In the genomic region with DNA sequence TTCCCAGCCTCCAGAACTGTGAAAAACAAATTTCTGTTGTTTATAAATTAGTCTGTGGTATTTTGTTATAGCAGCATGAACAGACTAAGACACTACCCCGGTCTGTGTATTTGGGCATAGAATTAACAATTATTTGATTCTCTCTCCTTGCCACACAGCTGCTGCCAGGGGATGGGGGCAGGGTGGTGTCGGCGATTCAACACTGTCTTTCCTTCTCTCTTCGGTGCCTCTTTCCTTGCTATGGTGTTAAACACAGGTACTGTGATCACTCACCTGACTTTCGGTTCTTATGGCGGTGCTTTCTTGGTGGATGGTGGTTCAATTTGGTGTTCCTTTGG, we compare ENCODE assay signal across 2 cellular contexts.
TF ChIP-seq lines count a peak whose summit lies in the region.

No MANE protein-coding gene starts in this region.

TF ChIP-seq in GM23338, 12 proteins besides CTCF, POLR2A, EP300 and RAD21:
- TF ChIP-seq CREB1 (CRISPR knock-in tag; IDR thresholded peaks at IDR 0.05; ENCODE audit: low read depth) = no peak
- TF ChIP-seq NANOG (IDR thresholded peaks at IDR 0.05; ENCODE audit: borderline replicate concordance) = no peak
- no peak for TF ChIP-seq EZH2 (IDR thresholded peaks at IDR 0.05; ENCODE audit: low read depth, unreplicated experiment)
- TF ChIP-seq ZNF114 (CRISPR knock-in tag; IDR thresholded peaks at IDR 0.05) = no peak
- no peak for TF ChIP-seq POLR2AphosphoS5 (IDR thresholded peaks at IDR 0.05; ENCODE audit: low read depth)
- no peak for TF ChIP-seq EZH2phosphoT487 (IDR thresholded peaks at IDR 0.05; ENCODE audit: unreplicated experiment)

TF ChIP-seq in K562, 482 proteins besides CTCF, POLR2A, EP300 and RAD21:
- TF ChIP-seq ZKSCAN8 (CRISPR knock-in tag; IDR thresholded peaks at IDR 0.05) (peak; percentile 30; the same call in 1 of the 2 replicates), ZNF444 (CRISPR knock-in tag; IDR thresholded peaks at IDR 0.05) (0 out of 2 replicates have a peak, but pooled peaks have one; percentile 8), ZBTB12 (CRISPR knock-in tag; IDR thresholded peaks at IDR 0.05) (0 out of 2 replicates have a peak, but pooled peaks have one; percentile 3), ZNF740 (CRISPR knock-in tag; IDR thresholded peaks at IDR 0.05) (no peak), ZNF740 (tag; IDR thresholded peaks at IDR 0.05) (peak in 1 of 2 experiments; percentile 79; a peak in 2 of 4 replicates), ZNF12 (CRISPR knock-in tag; IDR thresholded peaks at IDR 0.05) (peak; percentile 92), ZNF589 (CRISPR knock-in tag; IDR thresholded peaks at IDR 0.05; ENCODE audit: low read depth) (0 out of 2 replicates have a peak, but pooled peaks have one; percentile 44), E2F3 (CRISPR knock-in tag; IDR thresholded peaks at IDR 0.05) (0 out of 2 replicates have a peak, but pooled peaks have one; percentile 1), BACH1 (tag; IDR thresholded peaks at IDR 0.05) (peak; percentile 79; the same call in 1 of the 2 replicates), ZFX (CRISPR knock-in tag; IDR thresholded peaks at IDR 0.05) (no peak), NR2C2 (CRISPR knock-in tag; IDR thresholded peaks at IDR 0.05) (no peak), NR2C2 (tag; IDR thresholded peaks at IDR 0.05) (peak; percentile 65), NFXL1 (CRISPR knock-in tag; IDR thresholded peaks at IDR 0.05) (0 out of 2 replicates have a peak, but pooled peaks have one; percentile 1), HIVEP1 (CRISPR knock-in tag; IDR thresholded peaks at IDR 0.05) (0 out of 2 replicates have a peak, but pooled peaks have one; percentile 2), ARID3B (CRISPR knock-in tag; IDR thresholded peaks at IDR 0.05; ENCODE audit: borderline replicate concordance) (0 out of 2 replicates have a peak, but pooled peaks have one; percentile 36), PCBP2 (IDR thresholded peaks at IDR 0.05; ENCODE audit: low read depth, low read length, poor library complexity, severe bottlenecking) (no peak), ZNF57 (CRISPR knock-in tag; IDR thresholded peaks at IDR 0.05) (0 out of 2 replicates have a peak, but pooled peaks have one; percentile 8), ZNF639 (CRISPR knock-in tag; conservative IDR thresholded peaks at IDR 0.05 in 1 of 2, IDR thresholded peaks at IDR 0.05 in 1 of 2) (0 out of 4 replicates have a peak, but pooled peaks of 1 of the 2 experiments have one; percentile 26), ETV5 (CRISPR knock-in tag; IDR thresholded peaks at IDR 0.05; ENCODE audit: low read depth) (0 out of 2 replicates have a peak, but pooled peaks have one; percentile 31), EWSR1 (IDR thresholded peaks at IDR 0.05; ENCODE audit: borderline replicate concordance, low read depth, partially characterized antibody) (no peak), ZKSCAN3 (CRISPR knock-in tag; IDR thresholded peaks at IDR 0.05) (0 out of 2 replicates have a peak, but pooled peaks have one; percentile 2), ZEB2 (IDR thresholded peaks at IDR 0.05) (no peak), HES1 (IDR thresholded peaks at IDR 0.05; ENCODE audit: low read depth) (no peak), ZNF507 (tag; conservative IDR thresholded peaks at IDR 0.05) (peak; percentile 40; the same call in 1 of the 2 replicates), NR4A1 (CRISPR knock-in tag; IDR thresholded peaks at IDR 0.05) (no peak), NR4A1 (tag; IDR thresholded peaks at IDR 0.05) (0 out of 2 replicates have a peak, but pooled peaks have one; percentile 56)
- TF ChIP-seq, protein P1, sequence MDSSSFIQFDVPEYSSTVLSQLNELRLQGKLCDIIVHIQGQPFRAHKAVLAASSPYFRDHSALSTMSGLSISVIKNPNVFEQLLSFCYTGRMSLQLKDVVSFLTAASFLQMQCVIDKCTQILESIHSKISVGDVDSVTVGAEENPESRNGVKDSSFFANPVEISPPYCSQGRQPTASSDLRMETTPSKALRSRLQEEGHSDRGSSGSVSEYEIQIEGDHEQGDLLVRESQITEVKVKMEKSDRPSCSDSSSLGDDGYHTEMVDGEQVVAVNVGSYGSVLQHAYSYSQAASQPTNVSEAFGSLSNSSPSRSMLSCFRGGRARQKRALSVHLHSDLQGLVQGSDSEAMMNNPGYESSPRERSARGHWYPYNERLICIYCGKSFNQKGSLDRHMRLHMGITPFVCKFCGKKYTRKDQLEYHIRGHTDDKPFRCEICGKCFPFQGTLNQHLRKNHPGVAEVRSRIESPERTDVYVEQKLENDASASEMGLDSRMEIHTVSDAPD (CRISPR knock-in tag; IDR thresholded peaks at IDR 0.05) = no peak
- TF ChIP-seq, protein P2, sequence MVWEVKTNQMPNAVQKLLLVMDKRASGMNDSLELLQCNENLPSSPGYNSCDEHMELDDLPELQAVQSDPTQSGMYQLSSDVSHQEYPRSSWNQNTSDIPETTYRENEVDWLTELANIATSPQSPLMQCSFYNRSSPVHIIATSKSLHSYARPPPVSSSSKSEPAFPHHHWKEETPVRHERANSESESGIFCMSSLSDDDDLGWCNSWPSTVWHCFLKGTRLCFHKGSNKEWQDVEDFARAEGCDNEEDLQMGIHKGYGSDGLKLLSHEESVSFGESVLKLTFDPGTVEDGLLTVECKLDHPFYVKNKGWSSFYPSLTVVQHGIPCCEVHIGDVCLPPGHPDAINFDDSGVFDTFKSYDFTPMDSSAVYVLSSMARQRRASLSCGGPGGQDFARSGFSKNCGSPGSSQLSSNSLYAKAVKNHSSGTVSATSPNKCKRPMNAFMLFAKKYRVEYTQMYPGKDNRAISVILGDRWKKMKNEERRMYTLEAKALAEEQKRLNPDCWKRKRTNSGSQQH (CRISPR knock-in tag; IDR thresholded peaks at IDR 0.05) = 0 out of 2 replicates have a peak, but pooled peaks have one; percentile 3
